In genomic region chr7:106206826-106207541, GRCh38 we compare ENCODE assay signal across 2 cellular contexts.
TF ChIP-seq lines count a peak whose summit lies in the region.

No MANE protein-coding gene starts in this region.

TF ChIP-seq in liver, 16 proteins besides CTCF, POLR2A, EP300 and RAD21 (continued from another document):
- peak; percentile 41 for TF ChIP-seq ATF3 (IDR thresholded peaks at IDR 0.05)
- peak; percentile 30 for TF ChIP-seq TAF1 (conservative IDR thresholded peaks at IDR 0.05)
- peak; percentile 81 for TF ChIP-seq MAX (IDR thresholded peaks at IDR 0.05)
- peak; percentile 28 for TF ChIP-seq NR2F2 (IDR thresholded peaks at IDR 0.05)
- TF ChIP-seq HNF4A (conservative IDR thresholded peaks at IDR 0.05), result peak; percentile 72 to 74
- peak in 1 of 2 donors; percentile 75 for TF ChIP-seq GABPA (IDR thresholded peaks at IDR 0.05 in 1 of 2, conservative IDR thresholded peaks at IDR 0.05 in 1 of 2)
- peak; percentile 84 for TF ChIP-seq REST (IDR thresholded peaks at IDR 0.05)
- TF ChIP-seq RXRA (IDR thresholded peaks at IDR 0.05), result peak; percentile 98 to 99
- peak; percentile 44 for TF ChIP-seq FOXA1 (IDR thresholded peaks at IDR 0.05)
- no peak for TF ChIP-seq HNF4G (IDR thresholded peaks at IDR 0.05)
- TF ChIP-seq FOXA2 (IDR thresholded peaks at IDR 0.05), result no peak
- TF ChIP-seq SP1 (IDR thresholded peaks at IDR 0.05), result peak; percentile 98
- peak; percentile 90 for TF ChIP-seq YY1 (IDR thresholded peaks at IDR 0.05)
- TF ChIP-seq ZBTB33 (IDR thresholded peaks at IDR 0.05), result peak; percentile 83

TF ChIP-seq in HepG2, 621 proteins besides CTCF, POLR2A, EP300 and RAD21 (continued from another document):
- TF ChIP-seq SIN3B (IDR thresholded peaks at IDR 0.05; ENCODE audit: low read length) (no peak), ZNF205 (CRISPR knock-in tag; IDR thresholded peaks at IDR 0.05) (no peak), ZNF792 (CRISPR knock-in tag; IDR thresholded peaks at IDR 0.05) (no peak), ZSCAN9 (CRISPR knock-in tag; IDR thresholded peaks at IDR 0.05; ENCODE audit: borderline replicate concordance) (no peak), STAT6 (CRISPR knock-in tag; IDR thresholded peaks at IDR 0.05; ENCODE audit: borderline replicate concordance) (no peak), HDAC2 (CRISPR knock-in tag; IDR thresholded peaks at IDR 0.05) (no peak), MLLT10 (CRISPR knock-in tag; IDR thresholded peaks at IDR 0.05) (no peak), ZBTB1 (CRISPR knock-in tag; IDR thresholded peaks at IDR 0.05; ENCODE audit: borderline replicate concordance) (no peak), KAT2B (IDR thresholded peaks at IDR 0.05; ENCODE audit: borderline replicate concordance, low read depth, low read length) (no peak), GATAD1 (CRISPR knock-in tag; IDR thresholded peaks at IDR 0.05) (no peak), SETDB1 (CRISPR knock-in tag; IDR thresholded peaks at IDR 0.05; ENCODE audit: borderline replicate concordance) (no peak), ZNF577 (CRISPR knock-in tag; IDR thresholded peaks at IDR 0.05; ENCODE audit: borderline replicate concordance, low read depth) (no peak), RAD51 (IDR thresholded peaks at IDR 0.05; ENCODE audit: borderline replicate concordance) (no peak), JDP2 (CRISPR knock-in tag; IDR thresholded peaks at IDR 0.05; ENCODE audit: borderline replicate concordance) (no peak), ZNF280B (CRISPR knock-in tag; IDR thresholded peaks at IDR 0.05; ENCODE audit: borderline replicate concordance) (no peak)
